8 cellular contexts compared by ENCODE assay signal in the genomic region with DNA sequence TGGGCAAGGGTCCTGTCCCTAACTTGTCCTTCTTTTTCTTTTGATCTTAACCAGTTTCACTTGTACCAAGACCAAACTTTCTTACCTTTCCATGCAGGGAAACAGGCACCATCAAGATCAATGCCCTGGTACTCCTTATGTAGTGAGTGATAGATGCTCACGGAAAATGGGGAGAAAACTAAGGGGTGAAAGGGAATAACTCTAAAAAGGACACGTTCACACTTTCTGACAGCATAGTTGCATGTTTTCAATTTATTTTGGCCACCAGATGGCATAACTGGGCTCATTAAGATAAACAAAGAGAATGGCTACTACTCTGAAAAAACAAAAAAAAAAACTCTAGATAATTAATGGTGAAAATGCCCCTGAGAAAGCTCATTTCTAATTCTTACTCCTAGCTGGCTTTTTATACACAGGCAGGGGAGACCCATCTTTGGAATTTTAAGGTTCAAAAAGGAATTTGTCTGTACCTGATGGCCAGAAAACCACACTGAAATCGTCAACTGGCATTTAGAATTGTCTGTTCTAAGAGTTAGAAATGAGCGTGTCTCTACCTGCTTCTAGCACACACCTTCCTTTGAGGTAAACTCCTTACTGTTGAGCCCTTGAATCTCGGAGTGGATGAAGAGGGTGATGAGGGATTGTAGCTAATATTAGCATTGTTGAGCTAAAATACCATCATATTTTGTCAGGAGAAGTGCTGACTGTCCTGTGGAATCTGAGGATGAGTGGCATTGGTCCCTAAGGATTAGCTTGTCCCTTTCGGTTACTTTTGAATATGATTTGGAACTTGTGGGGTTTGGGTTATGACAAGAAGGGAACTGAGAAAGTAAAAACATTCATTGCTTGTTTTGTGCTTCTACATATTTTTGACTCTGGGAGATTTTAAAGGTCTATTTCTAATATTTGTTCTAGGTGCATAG.
DNase-seq lines count a peak whose midpoint lies in the region; ATAC-seq, FAIRE-seq and TF ChIP-seq lines count a peak whose summit lies in the region.

No MANE protein-coding gene starts in this region.

- no CpG with 5 or more reads among the region's 6 CpGs for WGBS in neuronal stem cell (ENCODE audit: extremely low coverage in 2 of 2, insufficient read length in 2 of 2, insufficient replicate concordance in 1 of 2), 2 donors

- no peak overlapping the region for H2BK120ac ChIP-seq in neuronal stem cell (ENCODE audit: low read depth, low read length)

- DNase-seq in RKO (ENCODE audit: low spot score): peak; percentile 64
- DNase-seq in epithelial cell of proximal tubule (ENCODE audit: low read depth): no peak
- DNase-seq in neuronal stem cell (ENCODE audit: low spot score): no peak
- DNase-seq in middle frontal gyrus (ENCODE audit: extremely low spot score, low spot score): no peak
- no peak for DNase-seq in sciatic nerve (ENCODE audit: low spot score)

- intact Hi-C loops in sciatic nerve (cut with DNase I): loop anchor here (5.0 kb wide), 1 partner anchor 75 kb away; no protein-coding TSS in a partner anchor

- peak; percentile 64 for FAIRE-seq in G401.6 (lab: Jason Lieb, UNC)

- H3K36me3 ChIP-seq in ACC112 (ENCODE audit: insufficient read depth, low read length) (no peaks in the 10 kb centered on the region), neuronal stem cell (replicated peaks in 1 of 2; ENCODE audit: control insufficient read depth in 2 of 2, insufficient read depth in 2 of 2, low read length in 2 of 2) (no peaks in the 10 kb centered on the region)

- H3K18ac ChIP-seq in neuronal stem cell (ENCODE audit: low read length): no peak overlapping the region

- no peaks in the 10 kb centered on the region for H3K9me3 ChIP-seq in neuronal stem cell (replicated peaks in 1 of 2; ENCODE audit: control insufficient read depth in 2 of 2, insufficient read depth in 1 of 2, low read depth in 1 of 2, low read length in 2 of 2)

- H3K14ac ChIP-seq in neuronal stem cell (ENCODE audit: low read length): no peak overlapping the region

- H2BK12ac ChIP-seq in neuronal stem cell (ENCODE audit: low read length): no peak overlapping the region

- peaks cover 49% of the 10 kb centered on the region for H3K4me1 ChIP-seq in ACC112 (ENCODE audit: control insufficient read depth, insufficient read depth, low read length, unreplicated experiment)
- H3K4me1 ChIP-seq in neuronal stem cell (ENCODE audit: control insufficient read depth in 2 of 2, insufficient read depth in 1 of 2, low read depth in 1 of 2, low read length in 2 of 2): peaks cover 2 to 4% of the 10 kb centered on the region in 2 donors

- H3K27me3 ChIP-seq in ACC112 (ENCODE audit: insufficient read depth, low read length) (no peaks in the 10 kb centered on the region), neuronal stem cell (ENCODE audit: control insufficient read depth in 3 of 3, insufficient read depth in 3 of 3, low read depth in 1 of 3, low read length in 3 of 3) (no peaks in the 10 kb centered on the region)

- no peak overlapping the region for H3K9ac ChIP-seq in neuronal stem cell (ENCODE audit: low read depth, low read length, poor library complexity)

- H3K27ac ChIP-seq in ACC112 (ENCODE audit: low read depth, low read length) (peak overlapping the region; percentile 6; the same call in 1 of the 2 replicates), neuronal stem cell (replicated peaks; ENCODE audit: low read length) (no peak overlapping the region)

- H3K4ac ChIP-seq in neuronal stem cell (ENCODE audit: low read length): no peak overlapping the region

- H2BK5ac ChIP-seq in neuronal stem cell (ENCODE audit: low read length): no peak overlapping the region

- H3K79me1 ChIP-seq in neuronal stem cell (ENCODE audit: low read depth, low read length): no peaks in the 10 kb centered on the region

- H4K91ac ChIP-seq in neuronal stem cell (ENCODE audit: low read depth, low read length, poor library complexity): no peak overlapping the region

- H4K8ac ChIP-seq in neuronal stem cell (ENCODE audit: low read depth, low read length): no peak overlapping the region

- no peak overlapping the region for H2BK15ac ChIP-seq in neuronal stem cell (ENCODE audit: low read length)

- no peak overlapping the region for H3K23ac ChIP-seq in neuronal stem cell (ENCODE audit: low read depth, low read length, poor library complexity)

- no peak overlapping the region for H2AK5ac ChIP-seq in neuronal stem cell (ENCODE audit: low read depth, low read length)

- TF ChIP-seq CTCF in epithelial cell of proximal tubule (conservative IDR thresholded peaks at IDR 0.05; ENCODE audit: low read depth, low read length): peak; percentile 65

- no peak for ATAC-seq in GM21381 (IDR thresholded peaks at IDR 0.05; ENCODE audit: unreplicated experiment)
- no peak for ATAC-seq in sciatic nerve

- H3K4me2 ChIP-seq in neuronal stem cell (ENCODE audit: insufficient read depth, low read length, poor library complexity, severe bottlenecking): no peak overlapping the region

- H2AFZ ChIP-seq in ACC112 (ENCODE audit: low read length, unreplicated experiment) (peak overlapping the region; percentile 63), neuronal stem cell (ENCODE audit: low read length) (peak overlapping the region; percentile 8)

- H3K4me3 ChIP-seq in ACC112 (ENCODE audit: low read depth, low read length) (no peak overlapping the region), epithelial cell of proximal tubule (ENCODE audit: low read depth, low read length) (no peak overlapping the region), neuronal stem cell (ENCODE audit: low read length in 2 of 2) (no peak overlapping the region)

- no peaks in the 10 kb centered on the region for H3K79me2 ChIP-seq in ACC112 (ENCODE audit: control insufficient read depth, insufficient read depth, low read length, unreplicated experiment)
